ENCODE assay signal across 29 cellular contexts in the genomic region with DNA sequence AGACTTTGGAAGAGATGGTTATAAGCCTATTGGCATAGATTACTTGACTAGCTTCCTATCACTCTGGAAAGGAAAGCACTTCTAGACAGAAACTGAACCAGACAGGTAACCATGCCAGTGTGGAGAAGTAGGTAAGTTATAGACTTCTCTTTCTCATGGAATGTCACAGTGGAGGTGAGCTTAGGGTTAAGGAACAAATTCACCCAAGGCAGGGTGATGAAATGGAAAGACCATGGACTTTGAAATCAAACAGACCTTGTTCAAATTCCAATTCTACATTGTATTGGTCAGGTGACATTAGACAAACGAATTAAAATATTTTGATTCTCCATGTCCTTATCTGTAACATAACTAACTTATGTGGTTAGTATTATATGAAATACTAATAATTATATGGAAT.
"Had no signal": no experiment of that assay in that cellular context is flagged by ENCODE, and none has a peak within 500 bp of the region (broad histone marks: within the 10 kb centered on the region; RNA-seq: fewer than 3 reads in every experiment).

No MANE protein-coding gene starts in this region.

- DNase-seq: heart left ventricle; hypothalamus; immature natural killer cell; kidney; left ventricle myocardium superior; lower lobe of right lung; mammary epithelial cell; mesenchymal stem cell; naive thymus-derived CD8-positive, alpha-beta T cell; occipital lobe; spleen; stimulated activated CD4-positive, alpha-beta T cell treated with anti-CD3 and anti-CD28 coated beads, Interleukin-4, amount 100 ng/mL, for 24 hours; stimulated activated naive CD4-positive, alpha-beta T cell; tibial artery; trophoblast cell; upper lobe of right lung had no signal

- H3K4me1 ChIP-seq: heart left ventricle, lower lobe of right lung, right atrium auricular region, spleen, suprapubic skin, tibial artery, upper lobe of right lung had no signal

- H3K27me3 Mint-ChIP-seq: progenitor cell of endocrine pancreas; stimulated activated naive CD8-positive, alpha-beta T cell treated with anti-CD3 and anti-CD28 coated beads, Interleukin-15, Interleukin-2, amounts not matched to agents 100 ng/mL and 50 ng/mL, for 24 hours had no signal

- H3K27ac Mint-ChIP-seq: immature natural killer cell; naive thymus-derived CD8-positive, alpha-beta T cell; nephron; progenitor cell of endocrine pancreas; stimulated activated effector memory CD8-positive, alpha-beta T cell treated with anti-CD3 and anti-CD28 coated beads, Interleukin-12 subunit alpha, Interleukin-12 subunit beta, amount 100 ng/mL, for 72 hours; stimulated activated naive CD8-positive, alpha-beta T cell treated with anti-CD3 and anti-CD28 coated beads, Interleukin-15, Interleukin-2, amounts not matched to agents 100 ng/mL and 50 ng/mL, for 24 hours had no signal

- H3K27ac ChIP-seq: heart left ventricle, lower lobe of right lung, neutrophil, right atrium auricular region, skin epidermis, spleen, suprapubic skin, thoracic aorta, tibial artery, upper lobe of right lung had no signal

- FAIRE-seq: islet of Langerhans, kidney, urothelium cell line had no signal

- H3K36me3 Mint-ChIP-seq: stimulated activated effector memory CD8-positive, alpha-beta T cell treated with anti-CD3 and anti-CD28 coated beads, Interleukin-12 subunit alpha, Interleukin-12 subunit beta, amount 100 ng/mL, for 72 hours had no signal

- H3K4me3 ChIP-seq: heart left ventricle, lower lobe of right lung, right atrium auricular region, skin epidermis, spleen, suprapubic skin, thoracic aorta, tibial artery, upper lobe of right lung had no signal

- H3K36me3 ChIP-seq: heart left ventricle, lower lobe of right lung, neutrophil, right atrium auricular region, spleen, suprapubic skin, thoracic aorta, tibial artery, upper lobe of right lung had no signal

- H3K4me3 Mint-ChIP-seq: immature natural killer cell; naive thymus-derived CD8-positive, alpha-beta T cell; nephron; neural crest cell; stimulated activated effector memory CD8-positive, alpha-beta T cell treated with anti-CD3 and anti-CD28 coated beads, Interleukin-12 subunit alpha, Interleukin-12 subunit beta, amount 100 ng/mL, for 72 hours; stimulated activated naive CD8-positive, alpha-beta T cell treated with anti-CD3 and anti-CD28 coated beads, Interleukin-15, Interleukin-2, amounts not matched to agents 100 ng/mL and 50 ng/mL, for 24 hours had no signal

- H3K27me3 ChIP-seq: heart left ventricle, neutrophil, right atrium auricular region, spleen, suprapubic skin, tibial artery, upper lobe of right lung had no signal

- H3K9me3 Mint-ChIP-seq: naive thymus-derived CD8-positive, alpha-beta T cell; nephron; neural crest cell; stimulated activated effector memory CD8-positive, alpha-beta T cell treated with anti-CD3 and anti-CD28 coated beads, Interleukin-12 subunit alpha, Interleukin-12 subunit beta, amount 100 ng/mL, for 72 hours; stimulated activated naive CD8-positive, alpha-beta T cell treated with anti-CD3 and anti-CD28 coated beads, Interleukin-15, Interleukin-2, amounts not matched to agents 100 ng/mL and 50 ng/mL, for 24 hours had no signal

- ATAC-seq: heart left ventricle; left ventricle myocardium superior; lower lobe of right lung; naive thymus-derived CD8-positive, alpha-beta T cell; sciatic nerve; stimulated activated effector memory CD8-positive, alpha-beta T cell treated with anti-CD3 and anti-CD28 coated beads, Interleukin-12 subunit alpha, Interleukin-12 subunit beta, amount 100 ng/mL, for 72 hours; upper lobe of right lung had no signal

- H3K9me3 ChIP-seq: heart left ventricle, lower lobe of right lung, neutrophil, right atrium auricular region, spleen, suprapubic skin, thoracic aorta, tibial artery, upper lobe of right lung had no signal
